Comparison of ENCODE assay signal across 8 cellular contexts in genomic region chr6:159789377-159790148, GRCh38. TPM values are rescaled to one million over a fixed set of nuclear protein-coding genes. Genes with fewer than 3 reads are reported as not detected.
A peak's percentile ranks its signal among the peaks of the same experiment; 100 is the strongest.
DNase-seq lines count a peak whose midpoint lies in the region; ATAC-seq, FAIRE-seq and TF ChIP-seq lines count a peak whose summit lies in the region.

TCP1 (minus strand) TSS chr6:159789602; CDS start chr6:159789468, 134 bp downstream.

- peaks cover 27 to 67% (median 66%) of the 10 kb centered on the region in 4 donors for H3K4me1 Mint-ChIP-seq in naive thymus-derived CD8-positive, alpha-beta T cell

- H3K27me3 ChIP-seq in Loucy (ENCODE audit: insufficient read depth, low read length, poor library complexity, severe bottlenecking) = no peaks in the 10 kb centered on the region

- H3K36me3 ChIP-seq in Loucy (ENCODE audit: insufficient read depth, low read length) = peaks cover 32% of the 10 kb centered on the region

- POLR2A ChIA-PET in naive thymus-derived CD8-positive, alpha-beta T cell (lab: Charles Lee) = interaction anchor here (0.6 to 5.9 kb wide), 25 partner anchors 9 to 179 kb away, joined by 3 to 86 read pairs (median 4); partner anchors contain the start of genes ACAT2, IGF2R, SOD2 and WTAP

- no peak for TF ChIP-seq CTCF in Loucy (conservative IDR thresholded peaks at IDR 0.05; ENCODE audit: low read length)
- TF ChIP-seq CTCF in fibroblast of mammary gland (conservative IDR thresholded peaks at IDR 0.05; ENCODE audit: control insufficient read depth, insufficient read depth, low read depth, low read length) = no peak

- H3K9me3 ChIP-seq in Loucy (ENCODE audit: insufficient read depth, low read depth, low read length) = no peaks in the 10 kb centered on the region

- H3K9me2 ChIP-seq in Loucy (replicated peaks; ENCODE audit: low read depth, low read length) = no peaks in the 10 kb centered on the region

- H3K27ac Mint-ChIP-seq in naive thymus-derived CD8-positive, alpha-beta T cell = peak within 1 kb of the TSS; percentile 84 to 99 (median 98)

- no peaks in the 10 kb centered on the region for H3K27me3 Mint-ChIP-seq in naive thymus-derived CD8-positive, alpha-beta T cell

- no peaks in the 10 kb centered on the region for H3F3A ChIP-seq in Loucy (ENCODE audit: low read depth)

- peak within 1 kb of the TSS; percentile 97 to 100 (median 99) for H3K4me3 Mint-ChIP-seq in naive thymus-derived CD8-positive, alpha-beta T cell

- peak; percentile 61 for FAIRE-seq in H54 (lab: Jason Lieb, UNC)

- peak within 1 kb of the TSS; percentile 87 for H2AFZ ChIP-seq in Loucy (ENCODE audit: low read length)

- H4K20me1 ChIP-seq in Loucy (ENCODE audit: insufficient read depth, low read length, poor library complexity, severe bottlenecking) = peaks cover 78% of the 10 kb centered on the region

- peak within 1 kb of the TSS; percentile 99 for H3K4me2 ChIP-seq in Loucy (ENCODE audit: low read depth, low read length, poor library complexity, severe bottlenecking)

- peaks cover 56% of the 10 kb centered on the region for H3K4me1 ChIP-seq in Loucy (ENCODE audit: insufficient read depth, low read length, poor library complexity, severe bottlenecking)

- H3K79me2 ChIP-seq in Loucy (ENCODE audit: insufficient read depth, low read length) = peaks cover 91% of the 10 kb centered on the region

- DNase-seq in EL = peak; percentile 100
- DNase-seq in H54 (ENCODE audit: insufficient read length, low spot score) = peak; percentile 77
- peak; percentile 99 for DNase-seq in activated T-helper 9 cell treated with anti-CD3 and anti-CD28 coated beads, Interleukin-2, amount 50 U/mL, for 16 hours (ENCODE audit: low read depth)
- peak; percentile 100 for DNase-seq in fibroblast of mammary gland (ENCODE audit: low read depth)
- peak; percentile 91 to 99 (median 98) for DNase-seq in naive thymus-derived CD8-positive, alpha-beta T cell
- peak; percentile 93 to 99 (median 98) for DNase-seq in stimulated activated naive CD4-positive, alpha-beta T cell (lab: John Stamatoyannopoulos, UW)

- peaks cover 3 to 70% (median 7%) of the 10 kb centered on the region in 3 donors for H3K36me3 Mint-ChIP-seq in naive thymus-derived CD8-positive, alpha-beta T cell

- no peaks in the 10 kb centered on the region for H3K9me3 Mint-ChIP-seq in naive thymus-derived CD8-positive, alpha-beta T cell

- H3K4me3 ChIP-seq in Loucy (ENCODE audit: low read length, poor library complexity, severe bottlenecking) (peak within 1 kb of the TSS; percentile 97), fibroblast of mammary gland (ENCODE audit: control insufficient read depth, low read depth, low read length) (peak within 1 kb of the TSS; percentile 94)

- peak; percentile 77 to 81 for ATAC-seq in naive thymus-derived CD8-positive, alpha-beta T cell

- peak within 1 kb of the TSS; percentile 96 for H3K9ac ChIP-seq in Loucy (ENCODE audit: low read depth, low read length, poor library complexity, severe bottlenecking)

- peak; percentile 97 for TF ChIP-seq POLR2A in H54 (IDR thresholded peaks at IDR 0.05; ENCODE audit: low read depth, low read length)
- peak; percentile 97 for TF ChIP-seq POLR2A in Raji (IDR thresholded peaks at IDR 0.05; ENCODE audit: insufficient read depth, low read depth, low read length)

RNA-seq across cellular contexts. Expression of gene TCP1, which starts in this region (rescaled TPM):
- total RNA-seq in naive thymus-derived CD8-positive, alpha-beta T cell = 100 to 1,000 TPM; 184 to 185 TPM
- polyA plus RNA-seq in naive thymus-derived CD8-positive, alpha-beta T cell = 10 to 100 TPM; 68.8 to 97.6 (median 72.4) TPM

Comparison
In these comparisons a context has a peak if more than half of its experiments do, and no peak if none do; other contexts are left out.
1. Peak in every context shown above with its lines: DNase-seq, ATAC-seq and H3K4me3 ChIP-seq.